In genomic region chr2:3182848-3183247, GRCh38 we compare ENCODE assay signal across 31 cellular contexts.
"Had no signal": no experiment of that assay in that cellular context is flagged by ENCODE, and none has a peak within 500 bp of the region (broad histone marks: within the 10 kb centered on the region; RNA-seq: fewer than 3 reads in every experiment).

No MANE protein-coding gene starts in this region.

- ATAC-seq: activated CD4-positive, CD25-positive, alpha-beta regulatory T cell treated with anti-CD3 and anti-CD28 coated beads, Interleukin-2, amount 50 U/mL, for 24 hours; activated naive CD4-positive, alpha-beta T cell treated with anti-CD3 and anti-CD28 coated beads, Interleukin-2, amount 50 U/mL, for 72 hours; activated T-cell treated with anti-CD3 and anti-CD28 coated beads, Interleukin-2, amount 50 U/mL, for 72 hours; gastroesophageal sphincter; T-helper 17 cell had no signal

- H3K4me3 ChIP-seq: ascending aorta, breast epithelium, cardiac muscle cell, colonic mucosa, esophagus squamous epithelium, gastroesophageal sphincter had no signal

- H3K36me3 Mint-ChIP-seq: activated naive CD4-positive, alpha-beta T cell treated with anti-CD3 and anti-CD28 coated beads, Interleukin-2, amount 10 ng/mL, durations not matched to agents 7 days and 5 days had no signal

- H3K9me3 ChIP-seq: ascending aorta, breast epithelium, colonic mucosa, esophagus squamous epithelium, gastroesophageal sphincter had no signal

- DNase-seq: activated B cell treated with CpG ODN at 0.5 μM for 24 hours; activated CD4-positive, alpha-beta memory T cell treated with anti-CD3 and anti-CD28 coated beads, Interleukin-2, amount 10 ng/mL, durations not matched to agents 7 days and 5 days; activated CD4-positive, alpha-beta T cell treated with anti-CD3 and anti-CD28 coated beads for 48 hours; activated CD4-positive, alpha-beta T cell treated with anti-CD3 and anti-CD28 coated beads, Interleukin-2, amount 50 U/mL, for 4 hours; activated CD8-positive, alpha-beta memory T cell treated with anti-CD3 and anti-CD28 coated beads, Interleukin-2, amount 50 U/mL, for 48 hours; activated gamma-delta T cell; activated naive CD4-positive, alpha-beta T cell; activated naive CD4-positive, alpha-beta T cell treated with anti-CD3 and anti-CD28 coated beads, Interleukin-2, amount 10 ng/mL, durations not matched to agents 7 days and 5 days; activated naive CD8-positive, alpha-beta T cell treated with anti-CD3 and anti-CD28 coated beads, Interleukin-2, amount 10 ng/mL, durations not matched to agents 7 days and 5 days; activated T-cell treated with anti-CD3 and anti-CD28 coated beads for 4 hours; activated T-cell treated with anti-CD3 and anti-CD28 coated beads, Interleukin-2, amount 50 U/mL, for 24 hours; activated T-cell treated with anti-CD3 and anti-CD28 coated beads, Interleukin-2, amount 50 U/mL, for 72 hours; central memory CD4-positive, alpha-beta T cell; cerebellar nuclear complex; colonic mucosa; effector CD8-positive, alpha-beta T cell; esophagus squamous epithelium; foreskin melanocyte; T-helper 1 cell; T-helper 17 cell; T1000; WERI-Rb-1 had no signal

- H3K4me1 Mint-ChIP-seq: activated B cell treated with CpG ODN at 0.5 μM for 24 hours; activated CD4-positive, alpha-beta memory T cell treated with anti-CD3 and anti-CD28 coated beads, Interleukin-2, amount 10 ng/mL, durations not matched to agents 7 days and 5 days; activated naive CD4-positive, alpha-beta T cell treated with anti-CD3 and anti-CD28 coated beads, Interleukin-2, amount 10 ng/mL, durations not matched to agents 7 days and 5 days; activated naive CD8-positive, alpha-beta T cell treated with anti-CD3 and anti-CD28 coated beads, Interleukin-2, amount 10 ng/mL, durations not matched to agents 7 days and 5 days had no signal

- H3K27me3 ChIP-seq: ascending aorta, breast epithelium, cardiac muscle cell, colonic mucosa, esophagus squamous epithelium, gastroesophageal sphincter had no signal

- H3K27me3 Mint-ChIP-seq: activated B cell treated with CpG ODN at 0.5 μM for 24 hours; activated CD4-positive, alpha-beta memory T cell treated with anti-CD3 and anti-CD28 coated beads, Interleukin-2, amount 10 ng/mL, durations not matched to agents 7 days and 5 days; activated naive CD4-positive, alpha-beta T cell treated with anti-CD3 and anti-CD28 coated beads, Interleukin-2, amount 10 ng/mL, durations not matched to agents 7 days and 5 days; activated naive CD8-positive, alpha-beta T cell treated with anti-CD3 and anti-CD28 coated beads, Interleukin-2, amount 10 ng/mL, durations not matched to agents 7 days and 5 days; activated T-cell treated with anti-CD3 and anti-CD28 coated beads, Interleukin-2, amount 50 U/mL, for 24 hours; brain; T-helper 17 cell had no signal

- H3K4me1 ChIP-seq: ascending aorta, breast epithelium, colonic mucosa, esophagus squamous epithelium, gastroesophageal sphincter had no signal

- H3K9me3 Mint-ChIP-seq: activated B cell treated with CpG ODN at 0.5 μM for 24 hours; activated CD4-positive, alpha-beta memory T cell treated with anti-CD3 and anti-CD28 coated beads, Interleukin-2, amount 10 ng/mL, durations not matched to agents 7 days and 5 days; activated naive CD4-positive, alpha-beta T cell treated with anti-CD3 and anti-CD28 coated beads, Interleukin-2, amount 10 ng/mL, durations not matched to agents 7 days and 5 days; activated naive CD4-positive, alpha-beta T cell treated with anti-CD3 and anti-CD28 coated beads, Interleukin-2, amount 50 U/mL, for 72 hours; activated naive CD8-positive, alpha-beta T cell treated with anti-CD3 and anti-CD28 coated beads, Interleukin-2, amount 10 ng/mL, durations not matched to agents 7 days and 5 days; activated T-cell treated with anti-CD3 and anti-CD28 coated beads, Interleukin-2, amount 50 U/mL, for 24 hours; activated T-cell treated with anti-CD3 and anti-CD28 coated beads, Interleukin-2, amount 50 U/mL, for 72 hours; T-helper 2 cell treated with Interferon-gamma antibody and Interleukin-4, amounts not matched to agents 5 μg/mL and 100 μg/mL, for 36 hours had no signal

- H3K36me3 ChIP-seq: ascending aorta, breast epithelium, cardiac muscle cell, colonic mucosa had no signal

- H3K4me3 Mint-ChIP-seq: activated B cell treated with CpG ODN at 0.5 μM for 24 hours; activated CD4-positive, alpha-beta memory T cell treated with anti-CD3 and anti-CD28 coated beads, Interleukin-2, amount 10 ng/mL, durations not matched to agents 7 days and 5 days; activated naive CD4-positive, alpha-beta T cell treated with anti-CD3 and anti-CD28 coated beads, Interleukin-2, amount 10 ng/mL, durations not matched to agents 7 days and 5 days; activated naive CD8-positive, alpha-beta T cell treated with anti-CD3 and anti-CD28 coated beads, Interleukin-2, amount 10 ng/mL, durations not matched to agents 7 days and 5 days; activated T-cell treated with anti-CD3 and anti-CD28 coated beads, Interleukin-2, amount 50 U/mL, for 24 hours; activated T-cell treated with anti-CD3 and anti-CD28 coated beads, Interleukin-2, amount 50 U/mL, for 72 hours; brain; T-helper 17 cell; T-helper 2 cell treated with Interferon-gamma antibody and Interleukin-4, amounts not matched to agents 5 μg/mL and 100 μg/mL, for 36 hours had no signal

- H3K27ac Mint-ChIP-seq: activated B cell treated with CpG ODN at 0.5 μM for 24 hours; activated CD4-positive, alpha-beta memory T cell treated with anti-CD3 and anti-CD28 coated beads, Interleukin-2, amount 10 ng/mL, durations not matched to agents 7 days and 5 days; activated naive CD4-positive, alpha-beta T cell treated with anti-CD3 and anti-CD28 coated beads, Interleukin-2, amount 10 ng/mL, durations not matched to agents 7 days and 5 days; activated naive CD4-positive, alpha-beta T cell treated with anti-CD3 and anti-CD28 coated beads, Interleukin-2, amount 50 U/mL, for 72 hours; activated naive CD8-positive, alpha-beta T cell treated with anti-CD3 and anti-CD28 coated beads, Interleukin-2, amount 10 ng/mL, durations not matched to agents 7 days and 5 days; activated T-cell treated with anti-CD3 and anti-CD28 coated beads, Interleukin-2, amount 50 U/mL, for 24 hours; activated T-cell treated with anti-CD3 and anti-CD28 coated beads, Interleukin-2, amount 50 U/mL, for 72 hours; brain; T-helper 17 cell; T-helper 2 cell treated with Interferon-gamma antibody and Interleukin-4, amounts not matched to agents 5 μg/mL and 100 μg/mL, for 36 hours had no signal

- H3K27ac ChIP-seq: ascending aorta, breast epithelium, cardiac muscle cell, colonic mucosa, epithelial cell of prostate, esophagus squamous epithelium, gastroesophageal sphincter, WERI-Rb-1 had no signal
